In genomic region chr7:122460936-122461335, GRCh38 we compare ENCODE assay signal across 10 cellular contexts.
"Had no signal": no experiment of that assay in that cellular context is flagged by ENCODE, and none has a peak within 500 bp of the region (broad histone marks: within the 10 kb centered on the region; RNA-seq: fewer than 3 reads in every experiment).

No MANE protein-coding gene starts in this region.

- DNase-seq: GM23248, H9, HFFc6, IMR-90 had no signal

- ATAC-seq: HCT116, K562 had no signal

- H2AFZ ChIP-seq: GM23248 had no signal

- H3K4me3 ChIP-seq: GM23248, K562 had no signal

- FAIRE-seq: H1, H54, HTR-8/SVneo, K562 had no signal

- H3K9ac ChIP-seq: GM23248 had no signal

- H3K27ac ChIP-seq: GM23248, HL-60 had no signal

- H3K27ac Mint-ChIP-seq: H9, HFFc6 had no signal

- H3K4me3 Mint-ChIP-seq: H9, HFFc6 had no signal

- H3K9me3 Mint-ChIP-seq: H9 had no signal
